ENCODE assay signal across 11 cellular contexts in the genomic region with DNA sequence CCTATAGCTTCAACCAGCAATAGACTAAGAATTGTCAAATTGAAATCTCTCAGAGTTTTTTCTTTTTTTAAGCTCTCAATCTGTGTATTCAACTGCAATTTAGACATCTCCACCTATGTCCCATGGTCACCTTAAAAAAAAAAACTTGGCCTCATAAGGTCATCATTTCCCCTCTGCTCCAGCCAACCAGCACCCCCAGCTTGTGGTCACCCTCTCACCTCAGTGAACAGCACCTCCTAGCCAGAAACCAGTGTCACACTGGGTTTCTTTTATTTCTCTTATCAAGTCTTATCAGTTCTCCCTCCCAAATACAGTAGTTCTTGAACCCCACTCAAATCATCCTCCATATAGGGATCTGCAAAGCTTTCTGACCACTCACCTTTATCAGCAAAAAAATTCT. TPM values are rescaled to one million over a fixed set of nuclear protein-coding genes. Genes with fewer than 3 reads are reported as not detected.
DNase-seq lines count a peak whose midpoint lies in the region; ATAC-seq and TF ChIP-seq lines count a peak whose summit lies in the region.
"Had no signal": no experiment of that assay in that cellular context is flagged by ENCODE, and none has a peak within 500 bp of the region (broad histone marks: within the 10 kb centered on the region; RNA-seq: fewer than 3 reads in every experiment).

No MANE protein-coding gene starts in this region.

- DNase-seq in AG04449 (ENCODE audit: low read depth, low spot score) (no peak), GM23338 (ENCODE audit: low spot score) (no peak), body of pancreas (no peak), NCI-H2171 (lab: John Stamatoyannopoulos, UW) (no peak), T-helper 9 cell (no peak), DMS153 (lab: John Stamatoyannopoulos, UW) (no peak)
- no peak for DNase-seq in stimulated activated naive CD4-positive, alpha-beta T cell (lab: John Stamatoyannopoulos, UW)
- DNase-seq: DND-41, NCI-H526 had no signal

- H3K27me3 Mint-ChIP-seq in GM23338 (ENCODE audit: insufficient read depth, low read depth, poor library complexity) = peaks cover 9% of the 10 kb centered on the region

- CTCF ChIA-PET in AG04449 (lab: Yijun Ruan, JAX) = interaction anchor here (1.5 kb wide), 1 partner anchor 56 kb away, joined by 5 read pairs; no protein-coding TSS in a partner anchor

- H3K27me3 ChIP-seq in GM23338 (ENCODE audit: insufficient read depth) (no peaks in the 10 kb centered on the region), body of pancreas (no peaks in the 10 kb centered on the region)

- peak overlapping the region; percentile 40 for H3K4me3 ChIP-seq in AG04449 (ENCODE audit: low read depth, low read length)
- peak overlapping the region; percentile 76 for H3K4me3 ChIP-seq in GM23338
- no peak overlapping the region for H3K4me3 ChIP-seq in body of pancreas
- peak overlapping the region; percentile 97 for H3K4me3 ChIP-seq in mesodermal cell (ENCODE audit: extremely low read depth, insufficient read depth, low read length, poor library complexity, severe bottlenecking)

- no peak for TF ChIP-seq POLR2A in body of pancreas (IDR thresholded peaks at IDR 0.05)

- peak overlapping the region; percentile 81 for H3K4me3 Mint-ChIP-seq in GM23338

- H3K36me3 Mint-ChIP-seq in GM23338 (ENCODE audit: low read depth) = no peaks in the 10 kb centered on the region

- ATAC-seq in GM23338 = no peak
- no peak for ATAC-seq in body of pancreas

- POLR2A ChIA-PET in AG04449 (lab: Yijun Ruan, JAX) = interaction anchor here (2.6 to 6.1 kb wide), 2 partner anchors 27 to 29 kb away, joined by 6 to 45 read pairs; no protein-coding TSS in a partner anchor

- H3K9me2 ChIP-seq in GM23338 (ENCODE audit: insufficient read depth) = no peaks in the 10 kb centered on the region

- H3K4me1 ChIP-seq in GM23338 (ENCODE audit: insufficient read depth) = peaks cover 68% of the 10 kb centered on the region
- peaks cover 64% of the 10 kb centered on the region for H3K4me1 ChIP-seq in body of pancreas
- H3K4me1 ChIP-seq in mesodermal cell (ENCODE audit: control insufficient read depth, insufficient read depth, low read length, poor library complexity, severe bottlenecking) = peaks cover 14% of the 10 kb centered on the region

- H3K27ac ChIP-seq in GM23338 (ENCODE audit: low read depth) (peak overlapping the region; percentile 15; the same call in 1 of the 2 replicates), body of pancreas (peak overlapping the region in 3 of 4 donors; percentile 27 to 98 (median 48)), mesodermal cell (ENCODE audit: low read depth, low read length, severe bottlenecking) (peak overlapping the region; percentile 60)
- H3K27ac ChIP-seq: HL-60 had no signal

- H3K36me3 ChIP-seq in GM23338 (ENCODE audit: insufficient read depth) = no peaks in the 10 kb centered on the region
- no peaks in the 10 kb centered on the region for H3K36me3 ChIP-seq in body of pancreas (replicated peaks in 1 of 2; ENCODE audit: insufficient read depth in 1 of 2, low read depth in 2 of 2)
- H3K36me3 ChIP-seq in mesodermal cell (ENCODE audit: control insufficient read depth, insufficient read depth, low read length) = peaks cover 36% of the 10 kb centered on the region

- H2AFZ ChIP-seq in GM23338 = no peak overlapping the region

- H3K9me3 ChIP-seq in body of pancreas (no peaks in the 10 kb centered on the region), mesodermal cell (ENCODE audit: control insufficient read depth, low read length) (no peaks in the 10 kb centered on the region)

- peak overlapping the region; percentile 92 for H3K4me2 ChIP-seq in GM23338

- TF ChIP-seq CTCF in AG04449 (IDR thresholded peaks at IDR 0.05; ENCODE audit: insufficient read depth, low read length, missing control alignments) (no peak), GM23338 (conservative IDR thresholded peaks at IDR 0.05; ENCODE audit: low read depth in 2 of 2) (peak in 1 of 2 experiments; percentile 34; a peak in 1 of 4 replicates), body of pancreas (IDR thresholded peaks at IDR 0.05) (no peak)

- no peaks in the 10 kb centered on the region; the same call in 2 of the 3 replicates for H3K9me3 Mint-ChIP-seq in GM23338

- H4K20me1 ChIP-seq in GM23338 (replicated peaks; ENCODE audit: insufficient read depth) = peaks cover 30% of the 10 kb centered on the region

- H3K4me1 Mint-ChIP-seq in GM23338 = peaks cover 71% of the 10 kb centered on the region

- peak overlapping the region; percentile 39; the same call in 1 of the 2 replicates for H3K27ac Mint-ChIP-seq in GM23338

- intact Hi-C loops in body of pancreas (cut with DNase I) = no loop called here

- no peaks in the 10 kb centered on the region for H3F3A ChIP-seq in GM23338 (replicated peaks; ENCODE audit: low read depth)

- peaks cover 88% of the 10 kb centered on the region for H3K79me2 ChIP-seq in GM23338 (replicated peaks; ENCODE audit: insufficient read depth)

TF ChIP-seq in GM23338, 12 proteins besides CTCF, POLR2A, EP300 and RAD21 (continues in another document):
- TF ChIP-seq REST (IDR thresholded peaks at IDR 0.05; ENCODE audit: unreplicated experiment) = no peak
- no peak for TF ChIP-seq EZH2 (IDR thresholded peaks at IDR 0.05; ENCODE audit: low read depth, unreplicated experiment)
- no peak for TF ChIP-seq CREB1 (CRISPR knock-in tag; IDR thresholded peaks at IDR 0.05; ENCODE audit: low read depth)

RNA-seq across cellular contexts. Expression of gene ITGB1, which starts 4.0 kb away (rescaled TPM):
- total RNA-seq in GM23338 (2014; rRNA removed; shearing (Covaris generic)) = 439 and 441 TPM in 2 replicates
- 309 and 317 TPM in 2 replicates for polyA plus RNA-seq in GM23338 (2016; fragmentation: Nextera tagmentation; extraction: Ambion mirVana)
- total RNA-seq in body of pancreas = 100 to 1,000 TPM; 164 to 259 TPM
- 2,053 TPM for polyA plus RNA-seq in mesodermal cell (2013, experiment 1 of 2)
- polyA plus RNA-seq in mesodermal cell (2013, experiment 2 of 2) = 2,142 TPM

Comparison
In these comparisons a context has a peak if more than half of its experiments do, and no peak if none do; other contexts are left out.
1. H3K4me3 ChIP-seq: peak in AG04449 (single experiment), GM23338 (single experiment) and mesodermal cell (single experiment); none in body of pancreas (0 of 2).
2. Peak in every context shown above with its lines, with median percentiles within 50 percentile points of each other: H3K27ac ChIP-seq.